Comparison of ENCODE assay signal across 16 cellular contexts in genomic region chr3:190581041-190581501, GRCh38.
DNase-seq lines count a peak whose midpoint lies in the region; ATAC-seq and TF ChIP-seq lines count a peak whose summit lies in the region.
"Had no signal": no experiment of that assay in that cellular context is flagged by ENCODE, and none has a peak within 500 bp of the region (broad histone marks: within the 10 kb centered on the region; RNA-seq: fewer than 3 reads in every experiment).

No MANE protein-coding gene starts in this region.

- no peak for TF ChIP-seq POLR2A in thyroid gland (IDR thresholded peaks at IDR 0.05)

- no peak overlapping the region for H3K27ac Mint-ChIP-seq in activated naive CD8-positive, alpha-beta T cell treated with anti-CD3 and anti-CD28 coated beads, Interleukin-2, amount 10 ng/mL, durations not matched to agents 7 days and 5 days
- no peak overlapping the region for H3K27ac Mint-ChIP-seq in activated naive CD8-positive, alpha-beta T cell treated with anti-CD3 and anti-CD28 coated beads, Interleukin-2, amount 50 U/mL, for 24 hours
- peak overlapping the region; percentile 26 for H3K27ac Mint-ChIP-seq in stimulated activated naive CD8-positive, alpha-beta T cell treated with anti-CD3 and anti-CD28 coated beads, Interleukin-15, Interleukin-2, amounts not matched to agents 100 ng/mL and 50 ng/mL, for 24 hours
- H3K27ac Mint-ChIP-seq in CD4-positive, alpha-beta T cell = no peak overlapping the region
- H3K27ac Mint-ChIP-seq: activated CD4-positive, alpha-beta T cell treated with anti-CD3 and anti-CD28 coated beads, Interleukin-2, amount 10 ng/mL, durations not matched to agents 7 days and 5 days; activated naive CD4-positive, alpha-beta T cell treated with anti-CD3 and anti-CD28 coated beads for 36 hours had no signal

- H3K27me3 ChIP-seq in thyroid gland = no peaks in the 10 kb centered on the region
- H3K27me3 ChIP-seq in CD4-positive, alpha-beta T cell (ENCODE audit: control insufficient read depth, insufficient read depth, low read length) = no peaks in the 10 kb centered on the region

- WGBS in thyroid gland, 2 donors = 73 to 74% methylated on average over 4 of the region's 4 CpGs

- CTCF ChIA-PET in CD4-positive, alpha-beta T cell (lab: Charles Lee) = no interaction called here

- no peaks in the 10 kb centered on the region for H3K27me3 Mint-ChIP-seq in activated naive CD8-positive, alpha-beta T cell treated with anti-CD3 and anti-CD28 coated beads, Interleukin-2, amount 10 ng/mL, durations not matched to agents 7 days and 5 days
- no peaks in the 10 kb centered on the region for H3K27me3 Mint-ChIP-seq in activated naive CD8-positive, alpha-beta T cell treated with anti-CD3 and anti-CD28 coated beads, Interleukin-2, amount 50 U/mL, for 24 hours
- no peaks in the 10 kb centered on the region for H3K27me3 Mint-ChIP-seq in stimulated activated naive CD8-positive, alpha-beta T cell treated with anti-CD3 and anti-CD28 coated beads, Interleukin-15, Interleukin-2, amounts not matched to agents 100 ng/mL and 50 ng/mL, for 24 hours
- H3K27me3 Mint-ChIP-seq in CD4-positive, alpha-beta T cell = no peaks in the 10 kb centered on the region
- H3K27me3 Mint-ChIP-seq: activated CD4-positive, alpha-beta T cell treated with anti-CD3 and anti-CD28 coated beads, Interleukin-2, amount 10 ng/mL, durations not matched to agents 7 days and 5 days had no signal

- no peak overlapping the region for H3K4me3 Mint-ChIP-seq in activated naive CD8-positive, alpha-beta T cell treated with anti-CD3 and anti-CD28 coated beads, Interleukin-2, amount 10 ng/mL, durations not matched to agents 7 days and 5 days
- H3K4me3 Mint-ChIP-seq in activated naive CD8-positive, alpha-beta T cell treated with anti-CD3 and anti-CD28 coated beads, Interleukin-2, amount 50 U/mL, for 24 hours = no peak overlapping the region
- H3K4me3 Mint-ChIP-seq in stimulated activated naive CD8-positive, alpha-beta T cell treated with anti-CD3 and anti-CD28 coated beads, Interleukin-15, Interleukin-2, amounts not matched to agents 100 ng/mL and 50 ng/mL, for 24 hours = no peak overlapping the region
- H3K4me3 Mint-ChIP-seq in CD4-positive, alpha-beta T cell = no peak overlapping the region
- H3K4me3 Mint-ChIP-seq: activated CD4-positive, alpha-beta T cell treated with anti-CD3 and anti-CD28 coated beads, Interleukin-2, amount 10 ng/mL, durations not matched to agents 7 days and 5 days; activated naive CD4-positive, alpha-beta T cell treated with anti-CD3 and anti-CD28 coated beads for 36 hours had no signal

- H3K27ac ChIP-seq in SK-N-MC (0 out of 2 replicates have a peak overlapping the region, but pooled peaks have one; percentile 4), thyroid gland (no peak overlapping the region)
- H3K27ac ChIP-seq in CD4-positive, alpha-beta T cell (ENCODE audit: low read depth, low read length) = no peak overlapping the region

- intact Hi-C loops in thyroid gland (cut with DNase I) = no loop called here
- intact Hi-C loops in CD4-positive, alpha-beta T cell (cut with DNase I, micrococcal nuclease) = no loop called here

- peaks cover 24% of the 10 kb centered on the region for H3K36me3 ChIP-seq in SK-N-MC (ENCODE audit: insufficient read depth, low read length)
- H3K36me3 ChIP-seq in thyroid gland = no peaks in the 10 kb centered on the region

- peaks cover 12% of the 10 kb centered on the region for H3K4me1 Mint-ChIP-seq in activated naive CD8-positive, alpha-beta T cell treated with anti-CD3 and anti-CD28 coated beads, Interleukin-2, amount 10 ng/mL, durations not matched to agents 7 days and 5 days
- H3K4me1 Mint-ChIP-seq in activated naive CD8-positive, alpha-beta T cell treated with anti-CD3 and anti-CD28 coated beads, Interleukin-2, amount 50 U/mL, for 24 hours = peaks cover 46% of the 10 kb centered on the region
- peaks cover 50% of the 10 kb centered on the region for H3K4me1 Mint-ChIP-seq in stimulated activated naive CD8-positive, alpha-beta T cell treated with anti-CD3 and anti-CD28 coated beads, Interleukin-15, Interleukin-2, amounts not matched to agents 100 ng/mL and 50 ng/mL, for 24 hours (ENCODE audit: low read depth)
- peaks cover 5% of the 10 kb centered on the region for H3K4me1 Mint-ChIP-seq in CD4-positive, alpha-beta T cell (ENCODE audit: low read depth)

- H3K9me3 Mint-ChIP-seq in activated naive CD8-positive, alpha-beta T cell treated with anti-CD3 and anti-CD28 coated beads, Interleukin-2, amount 10 ng/mL, durations not matched to agents 7 days and 5 days = peaks cover 8% of the 10 kb centered on the region
- peaks cover 4% of the 10 kb centered on the region for H3K9me3 Mint-ChIP-seq in activated naive CD8-positive, alpha-beta T cell treated with anti-CD3 and anti-CD28 coated beads, Interleukin-2, amount 50 U/mL, for 24 hours
- H3K9me3 Mint-ChIP-seq in stimulated activated naive CD8-positive, alpha-beta T cell treated with anti-CD3 and anti-CD28 coated beads, Interleukin-15, Interleukin-2, amounts not matched to agents 100 ng/mL and 50 ng/mL, for 24 hours = peaks cover 10% of the 10 kb centered on the region
- H3K9me3 Mint-ChIP-seq in CD4-positive, alpha-beta T cell = no peaks in the 10 kb centered on the region

- TF ChIP-seq CTCF in fibroblast of the aortic adventitia (IDR thresholded peaks at IDR 0.05; ENCODE audit: insufficient read depth, low read length) (no peak), thyroid gland (IDR thresholded peaks at IDR 0.05) (no peak)
- TF ChIP-seq CTCF in CD4-positive, alpha-beta T cell (IDR thresholded peaks at IDR 0.05) = no peak

- no peak for DNase-seq in activated naive CD8-positive, alpha-beta T cell treated with anti-CD3 and anti-CD28 coated beads, Interleukin-2, amount 10 ng/mL, durations not matched to agents 7 days and 5 days
- no peak for DNase-seq in activated naive CD8-positive, alpha-beta T cell treated with anti-CD3 and anti-CD28 coated beads, Interleukin-2, amount 50 U/mL, for 24 hours
- DNase-seq in SK-N-MC (ENCODE audit: low read depth, low spot score) (no peak), fibroblast of the aortic adventitia (ENCODE audit: low read depth) (peak; percentile 82), thyroid gland (no peak), kidney glomerular epithelial cell (lab: John Stamatoyannopoulos, UW) (no peak)
- no peak for DNase-seq in CD4-positive, alpha-beta T cell
- DNase-seq: activated CD4-positive, alpha-beta T cell treated with anti-CD3 and anti-CD28 coated beads, Interleukin-2, amount 10 ng/mL, durations not matched to agents 7 days and 5 days; activated naive CD4-positive, alpha-beta T cell treated with anti-CD3 and anti-CD28 coated beads for 36 hours; H7; hypothalamus; mucosa of descending colon; NCI-H446 treated with DMSO at 0.1 percent for 48 hours; SIG-M5 had no signal

- H3K4me3 ChIP-seq in SK-N-MC = no peak overlapping the region
- no peak overlapping the region for H3K4me3 ChIP-seq in fibroblast of the aortic adventitia (ENCODE audit: low read depth, low read length)
- no peak overlapping the region for H3K4me3 ChIP-seq in thyroid gland (replicated peaks in 1 of 3)
- H3K4me3 ChIP-seq: mucosa of descending colon, skin epidermis had no signal

- H3K4me1 ChIP-seq in thyroid gland = no peaks in the 10 kb centered on the region

- peaks cover 28% of the 10 kb centered on the region for H3K36me3 Mint-ChIP-seq in activated naive CD8-positive, alpha-beta T cell treated with anti-CD3 and anti-CD28 coated beads, Interleukin-2, amount 10 ng/mL, durations not matched to agents 7 days and 5 days
- H3K36me3 Mint-ChIP-seq in activated naive CD8-positive, alpha-beta T cell treated with anti-CD3 and anti-CD28 coated beads, Interleukin-2, amount 50 U/mL, for 24 hours (ENCODE audit: low read depth) = peaks cover 29% of the 10 kb centered on the region
- peaks cover 38% of the 10 kb centered on the region for H3K36me3 Mint-ChIP-seq in stimulated activated naive CD8-positive, alpha-beta T cell treated with anti-CD3 and anti-CD28 coated beads, Interleukin-15, Interleukin-2, amounts not matched to agents 100 ng/mL and 50 ng/mL, for 24 hours (ENCODE audit: low read depth)
- peaks cover 11% of the 10 kb centered on the region for H3K36me3 Mint-ChIP-seq in CD4-positive, alpha-beta T cell (ENCODE audit: low read depth)

- POLR2A ChIA-PET in activated naive CD8-positive, alpha-beta T cell treated with anti-CD3 and anti-CD28 coated beads, Interleukin-2, amount 10 ng/mL, durations not matched to agents 7 days and 5 days (lab: Charles Lee) = no interaction called here
- POLR2A ChIA-PET in CD4-positive, alpha-beta T cell (lab: Charles Lee) = no interaction called here

- H3K9me3 ChIP-seq in SK-N-MC (ENCODE audit: low read depth, low read length) = no peaks in the 10 kb centered on the region
- no peaks in the 10 kb centered on the region for H3K9me3 ChIP-seq in thyroid gland
- H3K9me3 ChIP-seq in CD4-positive, alpha-beta T cell (ENCODE audit: control insufficient read depth, low read length) = no peaks in the 10 kb centered on the region
- H3K9me3 ChIP-seq: mucosa of descending colon had no signal

- no peak overlapping the region for H3K9ac ChIP-seq in SK-N-MC (ENCODE audit: insufficient read length)

- ATAC-seq in activated naive CD8-positive, alpha-beta T cell treated with anti-CD3 and anti-CD28 coated beads, Interleukin-2, amount 10 ng/mL, durations not matched to agents 7 days and 5 days (ENCODE audit: low read depth) = peak; percentile 31
- no peak for ATAC-seq in activated naive CD8-positive, alpha-beta T cell treated with anti-CD3 and anti-CD28 coated beads, Interleukin-2, amount 50 U/mL, for 24 hours
- no peak for ATAC-seq in CD4-positive, alpha-beta T cell (ENCODE audit: poor library complexity)
- ATAC-seq: mucosa of descending colon had no signal
